Comparison of ENCODE assay signal across 8 cellular contexts in genomic region chr17:2688351-2689342, GRCh38. TPM values are rescaled to one million over a fixed set of nuclear protein-coding genes. Genes with fewer than 3 reads are reported as not detected.
DNase-seq lines count a peak whose midpoint lies in the region; ATAC-seq and TF ChIP-seq lines count a peak whose summit lies in the region.

No MANE protein-coding gene starts in this region.

- H3K27me3 Mint-ChIP-seq in progenitor cell of endocrine pancreas, result no peaks in the 10 kb centered on the region

- peaks cover 14% of the 10 kb centered on the region for H3K4me1 Mint-ChIP-seq in progenitor cell of endocrine pancreas (ENCODE audit: low read depth)

- peak; percentile 46 for TF ChIP-seq POLR2A in GM18951 (IDR thresholded peaks at IDR 0.05; ENCODE audit: extremely low read depth, insufficient read depth, insufficient read length)

- ATAC-seq in GM19452 (IDR thresholded peaks at IDR 0.05; ENCODE audit: unreplicated experiment) (no peak), GM19455 (IDR thresholded peaks at IDR 0.05; ENCODE audit: unreplicated experiment) (no peak), GM19324 (IDR thresholded peaks at IDR 0.05; ENCODE audit: low FRiP score, unreplicated experiment) (no peak)

- DNase-seq in NCI-H82 treated with DMSO at 0.1 percent for 48 hours (lab: John Stamatoyannopoulos, UW; ENCODE audit: unreplicated experiment) (peak; percentile 84), epidermal melanocyte (ENCODE audit: insufficient read length, low spot score) (peak; percentile 11), progenitor cell of endocrine pancreas (ENCODE audit: low spot score, unreplicated experiment) (peak; percentile 9)
- no peak for DNase-seq in stimulated activated CD4-positive, alpha-beta T cell treated with anti-CD3 and anti-CD28 coated beads, Interleukin-4, amount 100 ng/mL, for 4 hours

- no peak for TF ChIP-seq CTCF in progenitor cell of endocrine pancreas (IDR thresholded peaks at IDR 0.05; ENCODE audit: unreplicated experiment)

- H3K9me3 Mint-ChIP-seq in progenitor cell of endocrine pancreas (ENCODE audit: low read depth), result no peaks in the 10 kb centered on the region

- no peak overlapping the region for H3K4me3 Mint-ChIP-seq in progenitor cell of endocrine pancreas (ENCODE audit: low read depth)

- in situ Hi-C loops in GM18951 (cut with MboI; ENCODE audit: low sequenced_read_pairs, unreplicated experiment), result no loop called here

- H3K27ac Mint-ChIP-seq in progenitor cell of endocrine pancreas, result peak overlapping the region; percentile 65

- peaks cover 5% of the 10 kb centered on the region for H3K36me3 Mint-ChIP-seq in progenitor cell of endocrine pancreas (ENCODE audit: insufficient read depth)

RNA-seq across cellular contexts. Expression of gene CLUH, which starts 22.9 kb away (rescaled TPM):
- total RNA-seq in progenitor cell of endocrine pancreas, result 40.2 and 46.9 TPM in 2 replicates

Comparison
In these comparisons a context has a peak if more than half of its experiments do, and no peak if none do; other contexts are left out.
1. DNase-seq: peak in NCI-H82 treated with DMSO at 0.1 percent for 48 hours (single experiment), epidermal melanocyte (single experiment) and progenitor cell of endocrine pancreas (single experiment); none in stimulated activated CD4-positive, alpha-beta T cell treated with anti-CD3 and anti-CD28 coated beads, Interleukin-4, amount 100 ng/mL, for 4 hours (0 of 2).